2 cellular contexts compared by ENCODE assay signal in the genomic region with DNA sequence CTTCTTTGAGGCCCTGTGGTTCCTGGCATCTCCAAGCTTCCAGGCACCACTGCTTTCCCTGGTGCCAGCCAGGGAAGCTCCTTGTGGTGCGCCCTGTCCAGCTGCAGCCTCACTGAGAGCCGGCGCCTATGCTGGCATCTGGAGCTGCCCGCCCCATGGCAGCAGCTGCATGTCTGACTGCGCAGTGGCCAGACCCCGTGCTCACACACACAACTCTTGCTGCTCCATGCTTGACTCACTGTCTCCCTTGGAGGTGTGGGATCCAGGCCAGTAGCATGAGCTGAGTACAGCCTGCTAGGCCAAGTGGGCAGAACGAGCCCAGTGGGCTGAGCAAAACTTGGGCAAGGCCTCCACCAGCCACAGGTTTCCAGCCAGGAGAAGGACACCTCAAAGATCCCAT.
TF ChIP-seq lines count a peak whose summit lies in the region.

No MANE protein-coding gene starts in this region.

TF ChIP-seq in IMR-90, 13 proteins besides CTCF, POLR2A, EP300 and RAD21:
- no peak for TF ChIP-seq NFE2L2 (IDR thresholded peaks at IDR 0.05; ENCODE audit: low read depth, low read length)
- TF ChIP-seq FOS (IDR thresholded peaks at IDR 0.05; ENCODE audit: low read depth, low read length) = no peak

TF ChIP-seq in SK-N-SH, 30 proteins besides CTCF, POLR2A, EP300 and RAD21:
- TF ChIP-seq GABPA (IDR thresholded peaks at IDR 0.05; ENCODE audit: low read depth) (no peak), TAF1 (IDR thresholded peaks at IDR 0.05; ENCODE audit: borderline replicate concordance, low read depth, low read length) (no peak), TEAD4 (IDR thresholded peaks at IDR 0.05; ENCODE audit: borderline replicate concordance, insufficient read depth) (no peak), RCOR1 (IDR thresholded peaks at IDR 0.05; ENCODE audit: low read length) (no peak), NFIC (IDR thresholded peaks at IDR 0.05; ENCODE audit: borderline replicate concordance) (no peak), RXRA (IDR thresholded peaks at IDR 0.05; ENCODE audit: borderline replicate concordance, low read depth) (no peak)
- TF ChIP-seq, protein P1, sequence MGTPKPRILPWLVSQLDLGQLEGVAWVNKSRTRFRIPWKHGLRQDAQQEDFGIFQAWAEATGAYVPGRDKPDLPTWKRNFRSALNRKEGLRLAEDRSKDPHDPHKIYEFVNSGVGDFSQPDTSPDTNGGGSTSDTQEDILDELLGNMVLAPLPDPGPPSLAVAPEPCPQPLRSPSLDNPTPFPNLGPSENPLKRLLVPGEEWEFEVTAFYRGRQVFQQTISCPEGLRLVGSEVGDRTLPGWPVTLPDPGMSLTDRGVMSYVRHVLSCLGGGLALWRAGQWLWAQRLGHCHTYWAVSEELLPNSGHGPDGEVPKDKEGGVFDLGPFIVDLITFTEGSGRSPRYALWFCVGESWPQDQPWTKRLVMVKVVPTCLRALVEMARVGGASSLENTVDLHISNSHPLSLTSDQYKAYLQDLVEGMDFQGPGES (IDR thresholded peaks at IDR 0.05; ENCODE audit: low read depth, low read length) = no peak
